9 cellular contexts compared by ENCODE assay signal in genomic region chr14:76929927-76930326, GRCh38.
A peak's percentile ranks its signal among the peaks of the same experiment; 100 is the strongest.
DNase-seq lines count a peak whose midpoint lies in the region; ATAC-seq and TF ChIP-seq lines count a peak whose summit lies in the region.
"Had no signal": no experiment of that assay in that cellular context is flagged by ENCODE, and none has a peak within 500 bp of the region (broad histone marks: within the 10 kb centered on the region; RNA-seq: fewer than 3 reads in every experiment).

No MANE protein-coding gene starts in this region.

- H3K36me3 ChIP-seq in WERI-Rb-1: no peaks in the 10 kb centered on the region
- H3K36me3 ChIP-seq in suprapubic skin: no peaks in the 10 kb centered on the region

- WGBS in suprapubic skin: 25% methylated on average over 8 of the region's 8 CpGs

- H3K27ac ChIP-seq in WERI-Rb-1 (no peak overlapping the region), suprapubic skin (no peak overlapping the region)
- H3K27ac ChIP-seq: 22Rv1 had no signal

- no peak for TF ChIP-seq POLR2A in suprapubic skin (IDR thresholded peaks at IDR 0.05)

- peaks cover 51% of the 10 kb centered on the region for H3K4me1 ChIP-seq in suprapubic skin

- H3K27me3 ChIP-seq in WERI-Rb-1 (ENCODE audit: insufficient read depth, low read depth, severe bottlenecking) (no peaks in the 10 kb centered on the region), suprapubic skin (no peaks in the 10 kb centered on the region)

- H3K9me3 ChIP-seq in WERI-Rb-1 (ENCODE audit: severe bottlenecking) (no peaks in the 10 kb centered on the region), suprapubic skin (no peaks in the 10 kb centered on the region)

- H3K36me3 Mint-ChIP-seq in stimulated activated effector memory CD8-positive, alpha-beta T cell treated with anti-CD3 and anti-CD28 coated beads, Interleukin-12 subunit alpha, Interleukin-12 subunit beta, amount 100 ng/mL, for 72 hours: peaks cover 4% of the 10 kb centered on the region

- peaks cover 70% of the 10 kb centered on the region for H3K4me1 Mint-ChIP-seq in stimulated activated effector memory CD8-positive, alpha-beta T cell treated with anti-CD3 and anti-CD28 coated beads, Interleukin-12 subunit alpha, Interleukin-12 subunit beta, amount 100 ng/mL, for 72 hours

- TF ChIP-seq EP300 in suprapubic skin (IDR thresholded peaks at IDR 0.05): no peak

- TF ChIP-seq CTCF in WERI-Rb-1 (IDR thresholded peaks at IDR 0.05; ENCODE audit: low read depth, low read length) (no peak), suprapubic skin (IDR thresholded peaks at IDR 0.05) (no peak)

- H3K4me3 Mint-ChIP-seq in stimulated activated effector memory CD8-positive, alpha-beta T cell treated with anti-CD3 and anti-CD28 coated beads, Interleukin-12 subunit alpha, Interleukin-12 subunit beta, amount 100 ng/mL, for 72 hours: peak overlapping the region; percentile 56

- H3K9me3 Mint-ChIP-seq in stimulated activated effector memory CD8-positive, alpha-beta T cell treated with anti-CD3 and anti-CD28 coated beads, Interleukin-12 subunit alpha, Interleukin-12 subunit beta, amount 100 ng/mL, for 72 hours: no peaks in the 10 kb centered on the region

- H3K4me3 ChIP-seq in WERI-Rb-1 (ENCODE audit: low read depth, low read length): no peak overlapping the region
- no peak overlapping the region for H3K4me3 ChIP-seq in suprapubic skin

- ATAC-seq in esophagus mucosa: peak; percentile 60
- peak; percentile 89 for ATAC-seq in stimulated activated effector memory CD8-positive, alpha-beta T cell treated with anti-CD3 and anti-CD28 coated beads, Interleukin-12 subunit alpha, Interleukin-12 subunit beta, amount 100 ng/mL, for 72 hours

- DNase-seq in NCI-H1417 (lab: John Stamatoyannopoulos, UW) (peak in 2 of 3 experiments; percentile 57 to 89), NCI-H1417 treated with DMSO at 0.1 percent for 48 hours (lab: John Stamatoyannopoulos, UW) (no peak), WERI-Rb-1 (peak; percentile 44), suprapubic skin (ENCODE audit: low spot score in 2 of 2) (no peak), NCI-H1930 (lab: John Stamatoyannopoulos, UW) (no peak), DMS79 (lab: John Stamatoyannopoulos, UW) (no peak)
- DNase-seq in stimulated activated effector memory CD8-positive, alpha-beta T cell treated with anti-CD3 and anti-CD28 coated beads, Interleukin-12 subunit alpha, Interleukin-12 subunit beta, amount 100 ng/mL, for 72 hours (ENCODE audit: low spot score in 2 of 2): peak in 1 of 2 donors; percentile 62

- peak overlapping the region; percentile 8 for H3K27ac Mint-ChIP-seq in stimulated activated effector memory CD8-positive, alpha-beta T cell treated with anti-CD3 and anti-CD28 coated beads, Interleukin-12 subunit alpha, Interleukin-12 subunit beta, amount 100 ng/mL, for 72 hours

Comparison
In these comparisons a context has a peak if more than half of its experiments do, and no peak if none do; other contexts are left out.
1. DNase-seq: peak in NCI-H1417 (2 of 3) and WERI-Rb-1 (single experiment); none in NCI-H1417 treated with DMSO at 0.1 percent for 48 hours (single experiment), suprapubic skin (0 of 2), NCI-H1930 (0 of 2) and DMS79 (single experiment).